Comparison of ENCODE assay signal across 8 cellular contexts in the genomic region with DNA sequence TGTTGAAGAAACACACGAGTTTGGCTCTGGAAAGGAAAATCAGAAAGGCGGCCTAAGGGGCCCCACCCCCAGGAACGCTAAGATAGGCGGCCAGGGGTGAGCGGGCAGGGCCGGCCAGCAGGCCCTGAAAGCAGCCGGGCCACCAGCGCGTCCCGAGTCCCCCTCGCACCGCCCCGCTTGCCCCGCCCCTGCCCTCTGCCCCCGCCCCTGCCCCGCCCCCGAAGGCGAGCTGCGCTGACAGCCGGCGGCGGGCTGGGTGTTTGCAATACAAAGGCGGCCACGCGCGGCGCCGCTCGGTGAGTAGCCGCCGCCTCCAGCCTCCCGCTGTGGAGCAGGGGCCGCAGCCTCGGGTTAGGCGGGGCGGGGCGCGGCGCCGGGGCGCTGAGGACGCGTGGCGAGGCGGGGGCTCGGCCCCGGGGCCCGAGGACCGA. TPM values are rescaled to one million over a fixed set of nuclear protein-coding genes. Genes with fewer than 3 reads are reported as not detected.
DNase-seq lines count a peak whose midpoint lies in the region; ATAC-seq lines count a peak whose summit lies in the region.

A gene with protein sequence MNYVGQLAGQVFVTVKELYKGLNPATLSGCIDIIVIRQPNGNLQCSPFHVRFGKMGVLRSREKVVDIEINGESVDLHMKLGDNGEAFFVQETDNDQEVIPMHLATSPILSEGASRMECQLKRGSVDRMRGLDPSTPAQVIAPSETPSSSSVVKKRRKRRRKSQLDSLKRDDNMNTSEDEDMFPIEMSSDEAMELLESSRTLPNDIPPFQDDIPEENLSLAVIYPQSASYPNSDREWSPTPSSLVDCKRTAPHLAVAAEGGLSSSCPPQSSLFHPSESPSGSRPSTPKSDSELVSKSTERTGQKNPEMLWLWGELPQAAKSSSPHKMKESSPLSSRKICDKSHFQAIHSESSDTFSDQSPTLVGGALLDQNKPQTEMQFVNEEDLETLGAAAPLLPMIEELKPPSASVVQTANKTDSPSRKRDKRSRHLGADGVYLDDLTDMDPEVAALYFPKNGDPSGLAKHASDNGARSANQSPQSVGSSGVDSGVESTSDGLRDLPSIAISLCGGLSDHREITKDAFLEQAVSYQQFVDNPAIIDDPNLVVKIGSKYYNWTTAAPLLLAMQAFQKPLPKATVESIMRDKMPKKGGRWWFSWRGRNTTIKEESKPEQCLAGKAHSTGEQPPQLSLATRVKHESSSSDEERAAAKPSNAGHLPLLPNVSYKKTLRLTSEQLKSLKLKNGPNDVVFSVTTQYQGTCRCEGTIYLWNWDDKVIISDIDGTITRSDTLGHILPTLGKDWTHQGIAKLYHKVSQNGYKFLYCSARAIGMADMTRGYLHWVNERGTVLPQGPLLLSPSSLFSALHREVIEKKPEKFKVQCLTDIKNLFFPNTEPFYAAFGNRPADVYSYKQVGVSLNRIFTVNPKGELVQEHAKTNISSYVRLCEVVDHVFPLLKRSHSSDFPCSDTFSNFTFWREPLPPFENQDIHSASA (plus strand): TSS at position 257 of the 431 bp plus-strand sequence. CDS start 18,910 bp downstream, outside the sequence.

- peaks cover 68 to 77% (median 72%) of the 10 kb centered on the region in 3 donors for H3K4me1 Mint-ChIP-seq in CD8-positive, alpha-beta memory T cell

- H3K27me3 Mint-ChIP-seq in CD8-positive, alpha-beta memory T cell, result no peaks in the 10 kb centered on the region

- CTCF ChIA-PET in CD8-positive, alpha-beta memory T cell (lab: Charles Lee), result interaction anchor here (1.3 to 5.3 kb wide), 8 partner anchors 10 to 53 kb away, joined by 3 to 70 read pairs (median 4); no protein-coding TSS in a partner anchor

- peaks cover 71% of the 10 kb centered on the region for H3K4me1 ChIP-seq in CD8-positive, alpha-beta memory T cell (ENCODE audit: insufficient read depth, low read length)
- no peaks in the 10 kb centered on the region for H3K4me1 ChIP-seq in endocrine pancreas (ENCODE audit: control insufficient read depth, insufficient read depth, low read length)

- H3K9ac ChIP-seq in endocrine pancreas (ENCODE audit: control insufficient read depth, insufficient read depth, low read length), result peak within 1 kb of the TSS; percentile 85

- H3K27ac ChIP-seq in CD8-positive, alpha-beta memory T cell (ENCODE audit: low read depth, low read length), result peak within 1 kb of the TSS; percentile 87

- peak; percentile 37 for ATAC-seq in GM19438 (IDR thresholded peaks at IDR 0.05; ENCODE audit: low read depth, unreplicated experiment)

- H3K9me3 Mint-ChIP-seq in CD8-positive, alpha-beta memory T cell, result no peaks in the 10 kb centered on the region

- peak; percentile 82 to 90 (median 84) for DNase-seq in CD8-positive, alpha-beta memory T cell
- peak; percentile 91 for DNase-seq in HK-2 (ENCODE audit: unreplicated experiment)
- peak; percentile 68 for DNase-seq in NOMO-1 treated with dmso at 0.1 percent for 144 hours (lab: John Stamatoyannopoulos, UW; ENCODE audit: unreplicated experiment)
- DNase-seq in activated CD8-positive, alpha-beta memory T cell treated with anti-CD3 and anti-CD28 coated beads, Interleukin-2, amount 50 U/mL, for 1 hour (ENCODE audit: extremely low read depth), result peak; percentile 68
- DNase-seq in mesenteric fat pad (ENCODE audit: low spot score), result peak; percentile 96
- peak; percentile 68 for DNase-seq in stimulated activated CD8-positive, alpha-beta memory T cell treated with anti-CD3 and anti-CD28 coated beads, Interleukin-15, amount 100 ng/mL, for 1 hour (ENCODE audit: low read depth)

- no peaks in the 10 kb centered on the region for H3K9me3 ChIP-seq in CD8-positive, alpha-beta memory T cell (ENCODE audit: low read length)
- H3K9me3 ChIP-seq in endocrine pancreas (ENCODE audit: control insufficient read depth, low read length), result no peaks in the 10 kb centered on the region

- no peaks in the 10 kb centered on the region for H3K27me3 ChIP-seq in CD8-positive, alpha-beta memory T cell (ENCODE audit: insufficient read depth, low read length, poor library complexity, severe bottlenecking)
- H3K27me3 ChIP-seq in endocrine pancreas (ENCODE audit: control insufficient read depth, insufficient read depth, low read length), result no peaks in the 10 kb centered on the region

- H3K27ac Mint-ChIP-seq in CD8-positive, alpha-beta memory T cell, result peak within 1 kb of the TSS; percentile 85 to 99 (median 94)

- H3K4me3 Mint-ChIP-seq in CD8-positive, alpha-beta memory T cell, result peak within 1 kb of the TSS; percentile 87 to 95 (median 94)

- no peaks in the 10 kb centered on the region for H3K36me3 ChIP-seq in CD8-positive, alpha-beta memory T cell (ENCODE audit: insufficient read depth, low read length)
- no peaks in the 10 kb centered on the region for H3K36me3 ChIP-seq in endocrine pancreas (ENCODE audit: control insufficient read depth, insufficient read depth, low read length)

- H3K36me3 Mint-ChIP-seq in CD8-positive, alpha-beta memory T cell, result peaks cover 0 to 6% (median 0%) of the 10 kb centered on the region in 3 donors

- POLR2A ChIA-PET in CD8-positive, alpha-beta memory T cell (lab: Charles Lee), result interaction anchor here (1.0 to 1.8 kb wide), 2 partner anchors 29 to 591 kb away, joined by 4 to 5 read pairs; a partner anchor contains a TSS

- peak within 1 kb of the TSS; percentile 87 for H3K4me3 ChIP-seq in CD8-positive, alpha-beta memory T cell (ENCODE audit: low read length)
- H3K4me3 ChIP-seq in endocrine pancreas (ENCODE audit: control insufficient read depth, insufficient read depth, low read length), result peak within 1 kb of the TSS; percentile 84

RNA-seq across cellular contexts. Expression of the gene that starts here (rescaled TPM):
- total RNA-seq in CD8-positive, alpha-beta memory T cell, result 10 to 100 TPM; 34.8 to 37.1 TPM
- 25.7 TPM for polyA plus RNA-seq in CD8-positive, alpha-beta memory T cell
- 198 TPM for total RNA-seq in mesenteric fat pad

Comparison
In these comparisons a context has a peak if more than half of its experiments do, and no peak if none do; other contexts are left out.
1. Peak in every context shown above with its lines: DNase-seq, ATAC-seq, H3K4me3 ChIP-seq and H3K27ac ChIP-seq.